Comparison of ENCODE assay signal across 19 cellular contexts in genomic region chr20:58569211-58570125, GRCh38. TPM values are rescaled to one million over a fixed set of nuclear protein-coding genes. Genes with fewer than 3 reads are reported as not detected.
DNase-seq lines count a peak whose midpoint lies in the region; ATAC-seq, FAIRE-seq and TF ChIP-seq lines count a peak whose summit lies in the region.
"Had no signal": no experiment of that assay in that cellular context is flagged by ENCODE, and none has a peak within 500 bp of the region (broad histone marks: within the 10 kb centered on the region; RNA-seq: fewer than 3 reads in every experiment).

No MANE protein-coding gene starts in this region.

- H2AFZ ChIP-seq in neuronal stem cell (ENCODE audit: low read length): no peak overlapping the region

- H3K27ac ChIP-seq in BLaER1 treated with 17β-estradiol and CSF1 and Interleukin-3, amounts not matched to agents 10 nM and 100 nM: no peak overlapping the region
- H3K27ac ChIP-seq in neuronal stem cell (replicated peaks; ENCODE audit: low read length) (no peak overlapping the region), WERI-Rb-1 (no peak overlapping the region)

- H4K20me1 ChIP-seq in BLaER1 treated with 17β-estradiol and CSF1 and Interleukin-3, amounts not matched to agents 10 nM and 100 nM: no peaks in the 10 kb centered on the region

- no peak overlapping the region for H3K4ac ChIP-seq in neuronal stem cell (ENCODE audit: low read length)

- H3K18ac ChIP-seq in neuronal stem cell (ENCODE audit: low read length): peak overlapping the region; percentile 44

- no peak for FAIRE-seq in bronchial epithelial cell (lab: Jason Lieb, UNC)
- FAIRE-seq: astrocyte, TTC549 had no signal

- H3K9me3 ChIP-seq in BLaER1 treated with 17β-estradiol and CSF1 and Interleukin-3, amounts not matched to agents 10 nM and 100 nM (replicated peaks in 1 of 11): peaks cover 0 to 4% (median 2%) of the 10 kb centered on the region in 11 experiments; a peak in 12 of 22 replicates
- no peaks in the 10 kb centered on the region for H3K9me3 ChIP-seq in neuronal stem cell (replicated peaks in 1 of 2; ENCODE audit: control insufficient read depth in 2 of 2, insufficient read depth in 1 of 2, low read depth in 1 of 2, low read length in 2 of 2)
- H3K9me3 ChIP-seq in WERI-Rb-1 (ENCODE audit: severe bottlenecking): no peaks in the 10 kb centered on the region

- no peaks in the 10 kb centered on the region for H3K27me3 ChIP-seq in BLaER1 treated with 17β-estradiol and CSF1 and Interleukin-3, amounts not matched to agents 10 nM and 100 nM
- H3K27me3 ChIP-seq in bronchial epithelial cell (ENCODE audit: control insufficient read depth, insufficient read depth, low read length) (peaks cover 5% of the 10 kb centered on the region), neuronal stem cell (ENCODE audit: control insufficient read depth in 3 of 3, insufficient read depth in 3 of 3, low read depth in 1 of 3, low read length in 3 of 3) (peaks cover 0 to 6% (median 0%) of the 10 kb centered on the region in 3 experiments), WERI-Rb-1 (ENCODE audit: insufficient read depth, low read depth, severe bottlenecking) (no peaks in the 10 kb centered on the region)

- H2BK120ac ChIP-seq in neuronal stem cell (ENCODE audit: low read depth, low read length): no peak overlapping the region

- TF ChIP-seq CTCF in bronchial epithelial cell (IDR thresholded peaks at IDR 0.05; ENCODE audit: insufficient read depth, low read length, severe bottlenecking): no peak
- no peak for TF ChIP-seq CTCF in WERI-Rb-1 (IDR thresholded peaks at IDR 0.05; ENCODE audit: low read depth, low read length)

- H2AK5ac ChIP-seq in neuronal stem cell (ENCODE audit: low read depth, low read length): no peak overlapping the region

- H4K91ac ChIP-seq in neuronal stem cell (ENCODE audit: low read depth, low read length, poor library complexity): no peak overlapping the region

- ATAC-seq in HG03196 (IDR thresholded peaks at IDR 0.05; ENCODE audit: unreplicated experiment): no peak

- H3K4me3 ChIP-seq in BLaER1 treated with 17β-estradiol and CSF1 and Interleukin-3, amounts not matched to agents 10 nM and 100 nM: no peak overlapping the region
- H3K4me3 ChIP-seq in bronchial epithelial cell (ENCODE audit: low read depth, low read length): no peak overlapping the region
- no peak overlapping the region for H3K4me3 ChIP-seq in neuronal stem cell (ENCODE audit: low read length in 2 of 2)
- no peak overlapping the region for H3K4me3 ChIP-seq in WERI-Rb-1 (ENCODE audit: low read depth, low read length)
- H3K4me3 ChIP-seq: lung had no signal

- H2BK12ac ChIP-seq in neuronal stem cell (ENCODE audit: low read length): no peak overlapping the region

- H4K8ac ChIP-seq in neuronal stem cell (ENCODE audit: low read depth, low read length): no peak overlapping the region

- H3K4me1 ChIP-seq in BLaER1 treated with 17β-estradiol and CSF1 and Interleukin-3, amounts not matched to agents 10 nM and 100 nM: peaks cover 9 to 38% (median 22%) of the 10 kb centered on the region in 10 experiments
- no peaks in the 10 kb centered on the region for H3K4me1 ChIP-seq in neuronal stem cell (ENCODE audit: control insufficient read depth in 2 of 2, insufficient read depth in 1 of 2, low read depth in 1 of 2, low read length in 2 of 2)

- WGBS in neuronal stem cell (ENCODE audit: extremely low coverage in 2 of 2, insufficient read length in 2 of 2, insufficient replicate concordance in 1 of 2), 2 donors: no CpG with 5 or more reads among the region's 29 CpGs

- no peak overlapping the region for H2BK15ac ChIP-seq in neuronal stem cell (ENCODE audit: low read length)

- H3K4me2 ChIP-seq in BLaER1 treated with 17β-estradiol and CSF1 and Interleukin-3, amounts not matched to agents 10 nM and 100 nM: peak overlapping the region; percentile 8 to 76 (median 62)
- H3K4me2 ChIP-seq in neuronal stem cell (ENCODE audit: insufficient read depth, low read length, poor library complexity, severe bottlenecking): no peak overlapping the region

- no peaks in the 10 kb centered on the region for H3K36me3 ChIP-seq in BLaER1 treated with 17β-estradiol and CSF1 and Interleukin-3, amounts not matched to agents 10 nM and 100 nM
- H3K36me3 ChIP-seq in bronchial epithelial cell (ENCODE audit: control insufficient read depth, insufficient read depth, low read length): no peaks in the 10 kb centered on the region
- no peaks in the 10 kb centered on the region for H3K36me3 ChIP-seq in neuronal stem cell (replicated peaks in 1 of 2; ENCODE audit: control insufficient read depth in 2 of 2, insufficient read depth in 2 of 2, low read length in 2 of 2)
- no peaks in the 10 kb centered on the region for H3K36me3 ChIP-seq in WERI-Rb-1

- no peak overlapping the region for H3K14ac ChIP-seq in neuronal stem cell (ENCODE audit: low read length)

- no peak overlapping the region for H2BK5ac ChIP-seq in neuronal stem cell (ENCODE audit: low read length)

- no peaks in the 10 kb centered on the region for H3K79me1 ChIP-seq in neuronal stem cell (ENCODE audit: low read depth, low read length)

- peak; percentile 8 for DNase-seq in MV-4-11 (lab: John Stamatoyannopoulos, UW)
- peak; percentile 8 for DNase-seq in bronchial epithelial cell (ENCODE audit: low read depth)
- no peak for DNase-seq in neuronal stem cell (ENCODE audit: low spot score)
- no peak for DNase-seq in WERI-Rb-1
- no peak for DNase-seq in NCI-H526 treated with DMSO at 0.1 percent for 48 hours (lab: John Stamatoyannopoulos, UW)
- no peak for DNase-seq in T-helper 1 cell
- DNase-seq: activated CD4-positive, alpha-beta T cell treated with anti-CD3 and anti-CD28 coated beads for 4 hours; effector CD4-positive, alpha-beta T cell; foreskin melanocyte; hippocampal formation; NCI-H2171; NCI-H524 had no signal

- no peak overlapping the region for H3K9ac ChIP-seq in BLaER1 treated with 17β-estradiol and CSF1 and Interleukin-3, amounts not matched to agents 10 nM and 100 nM
- H3K9ac ChIP-seq in neuronal stem cell (ENCODE audit: low read depth, low read length, poor library complexity): no peak overlapping the region

- H3K23ac ChIP-seq in neuronal stem cell (ENCODE audit: low read depth, low read length, poor library complexity): no peak overlapping the region

RNA-seq across cellular contexts. Expression of gene APCDD1L, which starts 54.3 kb away (rescaled TPM):
- under 0.01 TPM in 1 of 2 replicates, not detected in the other for total RNA-seq in bronchial epithelial cell
- 0.04 TPM for polyA plus RNA-seq in neuronal stem cell (2013, experiment 1 of 2)
- polyA plus RNA-seq in neuronal stem cell (2013, experiment 2 of 2): 0.03 TPM
- total RNA-seq: cerebellum had no signal
- polyA plus RNA-seq: CD14-positive monocyte had no signal

Comparison
In these comparisons a context has a peak if more than half of its experiments do, and no peak if none do; other contexts are left out.
1. DNase-seq: peak in MV-4-11 (single experiment) and bronchial epithelial cell (single experiment); none in neuronal stem cell (single experiment), WERI-Rb-1 (single experiment), NCI-H526 treated with DMSO at 0.1 percent for 48 hours (single experiment) and T-helper 1 cell (0 of 5).